ENCODE assay signal across 17 cellular contexts in genomic region chr18:24009246-24009645, GRCh38. TPM values are rescaled to one million over a fixed set of nuclear protein-coding genes. Genes with fewer than 3 reads are reported as not detected.
DNase-seq lines count a peak whose midpoint lies in the region; ATAC-seq and TF ChIP-seq lines count a peak whose summit lies in the region.
"Had no signal": no experiment of that assay in that cellular context is flagged by ENCODE, and none has a peak within 500 bp of the region (broad histone marks: within the 10 kb centered on the region; RNA-seq: fewer than 3 reads in every experiment).

No MANE protein-coding gene starts in this region.

- no peaks in the 10 kb centered on the region for H3K27me3 ChIP-seq in CD4-positive, CD25-positive, alpha-beta regulatory T cell (ENCODE audit: control insufficient read depth, insufficient read depth, low read length)
- H3K27me3 ChIP-seq in DOHH2 (ENCODE audit: control insufficient read depth, low read length), result no peaks in the 10 kb centered on the region
- H3K27me3 ChIP-seq: body of pancreas, gastroesophageal sphincter, tibial artery had no signal

- H3K4me1 ChIP-seq in CD4-positive, CD25-positive, alpha-beta regulatory T cell (ENCODE audit: control insufficient read depth, insufficient read depth, low read length, poor library complexity, severe bottlenecking), result peaks cover 86% of the 10 kb centered on the region
- H3K4me1 ChIP-seq in DOHH2 (ENCODE audit: control insufficient read depth, low read length), result peaks cover 71% of the 10 kb centered on the region

- H3K9me3 Mint-ChIP-seq in CD4-positive, CD25-positive, alpha-beta regulatory T cell, result no peaks in the 10 kb centered on the region
- H3K9me3 Mint-ChIP-seq in activated B cell treated with CpG ODN at 0.5 μM for 24 hours, result no peaks in the 10 kb centered on the region
- no peaks in the 10 kb centered on the region for H3K9me3 Mint-ChIP-seq in memory B cell

- H3K9me3 ChIP-seq in CD4-positive, CD25-positive, alpha-beta regulatory T cell (ENCODE audit: control insufficient read depth in 2 of 2, low read length in 2 of 2), result no peaks in the 10 kb centered on the region
- no peaks in the 10 kb centered on the region for H3K9me3 ChIP-seq in DOHH2 (ENCODE audit: control insufficient read depth, insufficient read depth, low read length)
- H3K9me3 ChIP-seq: body of pancreas, gastroesophageal sphincter, left ventricle myocardium inferior, tibial artery had no signal

- TF ChIP-seq CTCF in DOHH2 (IDR thresholded peaks at IDR 0.05; ENCODE audit: low read depth, low read length, poor library complexity, severe bottlenecking) (no peak), activated B cell treated with CpG ODN at 0.5 μM for 24 hours (IDR thresholded peaks at IDR 0.05) (no peak)

- H3K4me1 Mint-ChIP-seq in CD4-positive, CD25-positive, alpha-beta regulatory T cell, result peaks cover 25 to 82% (median 52%) of the 10 kb centered on the region in 4 donors
- H3K4me1 Mint-ChIP-seq in activated B cell treated with CpG ODN at 0.5 μM for 24 hours (peaks cover 62% of the 10 kb centered on the region), memory B cell (peaks cover 39% of the 10 kb centered on the region)

- peak overlapping the region; percentile 82 for H3K4me2 ChIP-seq in DOHH2 (ENCODE audit: low read length)

- peak overlapping the region; percentile 81 for H3K4me3 ChIP-seq in CD4-positive, CD25-positive, alpha-beta regulatory T cell (ENCODE audit: low read depth, low read length)
- H3K4me3 ChIP-seq in DOHH2 (ENCODE audit: low read length), result peak overlapping the region; percentile 66
- H3K4me3 ChIP-seq: body of pancreas, gastroesophageal sphincter, left ventricle myocardium inferior, tibial artery had no signal

- H3K27ac Mint-ChIP-seq in CD4-positive, CD25-positive, alpha-beta regulatory T cell, result peak overlapping the region; percentile 91 to 99 (median 97)
- H3K27ac Mint-ChIP-seq in activated B cell treated with CpG ODN at 0.5 μM for 24 hours, result peak overlapping the region; percentile 92
- peak overlapping the region; percentile 89 for H3K27ac Mint-ChIP-seq in memory B cell

- no peaks in the 10 kb centered on the region for H4K20me1 ChIP-seq in DOHH2 (ENCODE audit: control insufficient read depth, insufficient read depth, low read depth, low read length)

- POLR2A ChIA-PET in activated B cell treated with CpG ODN at 0.5 μM for 24 hours (lab: Charles Lee), result interaction anchor here (2.1 kb wide), 1 partner anchor 10 kb away, joined by 7 read pairs; no protein-coding TSS in a partner anchor

- H3K36me3 ChIP-seq in CD4-positive, CD25-positive, alpha-beta regulatory T cell (ENCODE audit: control insufficient read depth, insufficient read depth, low read length), result no peaks in the 10 kb centered on the region
- H3K36me3 ChIP-seq in DOHH2 (ENCODE audit: control insufficient read depth, low read length), result no peaks in the 10 kb centered on the region
- H3K36me3 ChIP-seq: gastroesophageal sphincter, left ventricle myocardium inferior, tibial artery had no signal

- peaks cover 18% of the 10 kb centered on the region for H3F3A ChIP-seq in DOHH2 (ENCODE audit: control insufficient read depth, insufficient read depth)

- H3K36me3 Mint-ChIP-seq in CD4-positive, CD25-positive, alpha-beta regulatory T cell, result no peaks in the 10 kb centered on the region
- H3K36me3 Mint-ChIP-seq in activated B cell treated with CpG ODN at 0.5 μM for 24 hours (ENCODE audit: low read depth) (no peaks in the 10 kb centered on the region), memory B cell (no peaks in the 10 kb centered on the region)

- H3K79me2 ChIP-seq in DOHH2 (ENCODE audit: control insufficient read depth, low read length), result no peaks in the 10 kb centered on the region

- peak overlapping the region; percentile 40 to 87 (median 72) for H3K4me3 Mint-ChIP-seq in CD4-positive, CD25-positive, alpha-beta regulatory T cell
- H3K4me3 Mint-ChIP-seq in activated B cell treated with CpG ODN at 0.5 μM for 24 hours (peak overlapping the region; percentile 48), memory B cell (peak overlapping the region; percentile 60)

- intact Hi-C loops in activated B cell treated with CpG ODN at 0.5 μM for 24 hours (cut with micrococcal nuclease), result no loop called here

- DNase-seq in CD4-positive, CD25-positive, alpha-beta regulatory T cell, result no peak
- no peak for DNase-seq in activated B cell treated with CpG ODN at 0.5 μM for 24 hours
- DNase-seq in memory B cell (ENCODE audit: low spot score in 2 of 2), result no peak
- DNase-seq in NCI-H526 treated with DMSO at 0.1 percent for 48 hours (lab: John Stamatoyannopoulos, UW), result no peak
- DNase-seq in cerebellum (ENCODE audit: low spot score), result no peak
- DNase-seq: activated effector memory CD4-positive, alpha-beta T cell treated with Interleukin-2 at 50 U/mL for 16 hours; body of pancreas; KG1; left ventricle myocardium inferior; NCI-H446; stimulated activated CD4-positive, alpha-beta T cell treated with anti-CD3 and anti-CD28 coated beads, Interleukin-2, amount 100 ng/mL, for 48 hours; T-helper 9 cell; tibial artery had no signal

- no peak for ATAC-seq in CD4-positive, CD25-positive, alpha-beta regulatory T cell (ENCODE audit: low read depth in 2 of 2)
- ATAC-seq in activated B cell treated with CpG ODN at 0.5 μM for 24 hours (ENCODE audit: low read depth) (no peak), memory B cell (ENCODE audit: low read depth) (no peak), GM19324 (IDR thresholded peaks at IDR 0.05; ENCODE audit: low FRiP score, unreplicated experiment) (no peak)
- ATAC-seq: body of pancreas, gastroesophageal sphincter, Right ventricle myocardium inferior had no signal

- CTCF ChIA-PET in activated B cell treated with CpG ODN at 0.5 μM for 24 hours (lab: Charles Lee), result no interaction called here

- no peaks in the 10 kb centered on the region for H3K9me2 ChIP-seq in DOHH2 (replicated peaks; ENCODE audit: control insufficient read depth, low read length)

- H3K27me3 Mint-ChIP-seq in CD4-positive, CD25-positive, alpha-beta regulatory T cell, result no peaks in the 10 kb centered on the region
- H3K27me3 Mint-ChIP-seq in activated B cell treated with CpG ODN at 0.5 μM for 24 hours (no peaks in the 10 kb centered on the region), memory B cell (no peaks in the 10 kb centered on the region)

- peak overlapping the region; percentile 93 for H3K27ac ChIP-seq in CD4-positive, CD25-positive, alpha-beta regulatory T cell (ENCODE audit: insufficient read depth, low read length, poor library complexity, severe bottlenecking)
- peak overlapping the region; percentile 93 for H3K27ac ChIP-seq in DOHH2 (ENCODE audit: low read depth, low read length)
- H3K27ac ChIP-seq: body of pancreas, gastroesophageal sphincter, left ventricle myocardium inferior, tibial artery had no signal

RNA-seq across cellular contexts. Expression of gene TTC39C, which starts 5.3 kb away (rescaled TPM):
- 274 TPM for total RNA-seq in CD4-positive, CD25-positive, alpha-beta regulatory T cell
- polyA plus RNA-seq in CD4-positive, CD25-positive, alpha-beta regulatory T cell, result 100 to 1,000 TPM; 109 to 206 (median 167) TPM
- total RNA-seq in activated B cell treated with CpG ODN at 0.5 μM for 24 hours, result 60.6 and 68.4 TPM in 2 replicates
- 37.7 TPM for total RNA-seq in cerebellum
